1 cellular context compared by ENCODE assay signal in genomic region chr1:13556224-13556764, GRCh38.
TF ChIP-seq lines count a peak whose summit lies in the region.

No MANE protein-coding gene starts in this region.

TF ChIP-seq in GM23338, 12 proteins besides CTCF, POLR2A, EP300 and RAD21 (continued from another document):
- TF ChIP-seq, protein P1, sequence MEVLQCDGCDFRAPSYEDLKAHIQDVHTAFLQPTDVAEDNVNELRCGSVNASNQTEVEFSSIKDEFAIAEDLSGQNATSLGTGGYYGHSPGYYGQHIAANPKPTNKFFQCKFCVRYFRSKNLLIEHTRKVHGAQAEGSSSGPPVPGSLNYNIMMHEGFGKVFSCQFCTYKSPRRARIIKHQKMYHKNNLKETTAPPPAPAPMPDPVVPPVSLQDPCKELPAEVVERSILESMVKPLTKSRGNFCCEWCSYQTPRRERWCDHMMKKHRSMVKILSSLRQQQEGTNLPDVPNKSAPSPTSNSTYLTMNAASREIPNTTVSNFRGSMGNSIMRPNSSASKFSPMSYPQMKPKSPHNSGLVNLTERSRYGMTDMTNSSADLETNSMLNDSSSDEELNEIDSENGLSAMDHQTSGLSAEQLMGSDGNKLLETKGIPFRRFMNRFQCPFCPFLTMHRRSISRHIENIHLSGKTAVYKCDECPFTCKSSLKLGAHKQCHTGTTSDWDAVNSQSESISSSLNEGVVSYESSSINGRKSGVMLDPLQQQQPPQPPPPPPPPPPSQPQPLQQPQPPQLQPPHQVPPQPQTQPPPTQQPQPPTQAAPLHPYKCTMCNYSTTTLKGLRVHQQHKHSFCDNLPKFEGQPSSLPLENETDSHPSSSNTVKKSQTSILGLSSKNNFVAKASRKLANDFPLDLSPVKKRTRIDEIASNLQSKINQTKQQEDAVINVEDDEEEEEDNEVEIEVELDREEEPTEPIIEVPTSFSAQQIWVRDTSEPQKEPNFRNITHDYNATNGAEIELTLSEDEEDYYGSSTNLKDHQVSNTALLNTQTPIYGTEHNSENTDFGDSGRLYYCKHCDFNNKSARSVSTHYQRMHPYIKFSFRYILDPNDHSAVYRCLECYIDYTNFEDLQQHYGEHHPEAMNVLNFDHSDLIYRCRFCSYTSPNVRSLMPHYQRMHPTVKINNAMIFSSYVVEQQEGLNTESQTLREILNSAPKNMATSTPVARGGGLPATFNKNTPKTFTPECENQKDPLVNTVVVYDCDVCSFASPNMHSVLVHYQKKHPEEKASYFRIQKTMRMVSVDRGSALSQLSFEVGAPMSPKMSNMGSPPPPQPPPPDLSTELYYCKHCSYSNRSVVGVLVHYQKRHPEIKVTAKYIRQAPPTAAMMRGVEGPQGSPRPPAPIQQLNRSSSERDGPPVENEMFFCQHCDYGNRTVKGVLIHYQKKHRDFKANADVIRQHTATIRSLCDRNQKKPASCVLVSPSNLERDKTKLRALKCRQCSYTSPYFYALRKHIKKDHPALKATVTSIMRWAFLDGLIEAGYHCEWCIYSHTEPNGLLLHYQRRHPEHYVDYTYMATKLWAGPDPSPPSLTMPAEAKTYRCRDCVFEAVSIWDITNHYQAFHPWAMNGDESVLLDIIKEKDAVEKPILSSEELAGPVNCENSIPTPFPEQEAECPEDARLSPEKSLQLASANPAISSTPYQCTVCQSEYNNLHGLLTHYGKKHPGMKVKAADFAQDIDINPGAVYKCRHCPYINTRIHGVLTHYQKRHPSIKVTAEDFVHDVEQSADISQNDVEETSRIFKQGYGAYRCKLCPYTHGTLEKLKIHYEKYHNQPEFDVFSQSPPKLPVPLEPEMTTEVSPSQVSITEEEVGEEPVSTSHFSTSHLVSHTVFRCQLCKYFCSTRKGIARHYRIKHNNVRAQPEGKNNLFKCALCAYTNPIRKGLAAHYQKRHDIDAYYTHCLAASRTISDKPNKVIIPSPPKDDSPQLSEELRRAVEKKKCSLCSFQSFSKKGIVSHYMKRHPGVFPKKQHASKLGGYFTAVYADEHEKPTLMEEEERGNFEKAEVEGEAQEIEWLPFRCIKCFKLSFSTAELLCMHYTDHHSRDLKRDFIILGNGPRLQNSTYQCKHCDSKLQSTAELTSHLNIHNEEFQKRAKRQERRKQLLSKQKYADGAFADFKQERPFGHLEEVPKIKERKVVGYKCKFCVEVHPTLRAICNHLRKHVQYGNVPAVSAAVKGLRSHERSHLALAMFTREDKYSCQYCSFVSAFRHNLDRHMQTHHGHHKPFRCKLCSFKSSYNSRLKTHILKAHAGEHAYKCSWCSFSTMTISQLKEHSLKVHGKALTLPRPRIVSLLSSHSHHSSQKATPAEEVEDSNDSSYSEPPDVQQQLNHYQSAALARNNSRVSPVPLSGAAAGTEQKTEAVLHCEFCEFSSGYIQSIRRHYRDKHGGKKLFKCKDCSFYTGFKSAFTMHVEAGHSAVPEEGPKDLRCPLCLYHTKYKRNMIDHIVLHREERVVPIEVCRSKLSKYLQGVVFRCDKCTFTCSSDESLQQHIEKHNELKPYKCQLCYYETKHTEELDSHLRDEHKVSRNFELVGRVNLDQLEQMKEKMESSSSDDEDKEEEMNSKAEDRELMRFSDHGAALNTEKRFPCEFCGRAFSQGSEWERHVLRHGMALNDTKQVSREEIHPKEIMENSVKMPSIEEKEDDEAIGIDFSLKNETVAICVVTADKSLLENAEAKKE (CRISPR knock-in tag; IDR thresholded peaks at IDR 0.05) = no peak
- no peak for TF ChIP-seq REST (IDR thresholded peaks at IDR 0.05; ENCODE audit: unreplicated experiment)
